Comparison of ENCODE assay signal across 13 cellular contexts in genomic region chr1:219422811-219423598, GRCh38.
A peak's percentile ranks its signal among the peaks of the same experiment; 100 is the strongest.
DNase-seq lines count a peak whose midpoint lies in the region; ATAC-seq and TF ChIP-seq lines count a peak whose summit lies in the region.
"Had no signal": no experiment of that assay in that cellular context is flagged by ENCODE, and none has a peak within 500 bp of the region (broad histone marks: within the 10 kb centered on the region; RNA-seq: fewer than 3 reads in every experiment).

No MANE protein-coding gene starts in this region.

- H3K9me3 Mint-ChIP-seq in WTC11, result no peaks in the 10 kb centered on the region
- H3K9me3 Mint-ChIP-seq: activated naive CD4-positive, alpha-beta T cell treated with anti-CD3 and anti-CD28 coated beads for 36 hours had no signal

- no peak overlapping the region for H3K27ac Mint-ChIP-seq in WTC11
- H3K27ac Mint-ChIP-seq: activated naive CD4-positive, alpha-beta T cell treated with anti-CD3 and anti-CD28 coated beads for 36 hours had no signal

- CTCF ChIA-PET in WTC11 (lab: Charles Lee), result no interaction called here

- no peaks in the 10 kb centered on the region for H3K4me1 Mint-ChIP-seq in WTC11

- H3K36me3 Mint-ChIP-seq in WTC11, result no peaks in the 10 kb centered on the region

- in situ Hi-C loops in astrocyte of the cerebellum (cut with HindIII; ENCODE audit: low sequenced_read_pairs), result no loop called here

- POLR2A ChIA-PET in WTC11 (lab: Charles Lee), result no interaction called here

- ATAC-seq in HG02798 (IDR thresholded peaks at IDR 0.05; ENCODE audit: poor library complexity, unreplicated experiment), result peak; percentile 60
- no peak for ATAC-seq in WTC11
- ATAC-seq: K562 had no signal

- H3K4me3 Mint-ChIP-seq in WTC11, result no peak overlapping the region
- H3K4me3 Mint-ChIP-seq: activated naive CD4-positive, alpha-beta T cell treated with anti-CD3 and anti-CD28 coated beads for 36 hours had no signal

- DNase-seq in stimulated activated CD4-positive, alpha-beta T cell treated with anti-CD3 and anti-CD28 coated beads, Interleukin-15, amount 100 ng/mL, for 24 hours, result peak; percentile 10
- no peak for DNase-seq in stimulated activated CD4-positive, alpha-beta T cell treated with anti-CD3 and anti-CD28 coated beads, Interleukin-12 subunit alpha, Interleukin-12 subunit beta, amount 100 ng/mL, for 4 hours
- peak; percentile 44 for DNase-seq in astrocyte of the cerebellum (ENCODE audit: low read depth)
- DNase-seq in WTC11 (ENCODE audit: low spot score), result no peak
- no peak for DNase-seq in stimulated activated CD4-positive, alpha-beta T cell treated with anti-CD3 and anti-CD28 coated beads, Interleukin-2, amount 100 ng/mL, for 48 hours
- no peak for DNase-seq in NCI-H2171 (lab: John Stamatoyannopoulos, UW)
- no peak for DNase-seq in cortex of kidney (lab: John Stamatoyannopoulos, UW)
- DNase-seq: activated naive CD4-positive, alpha-beta T cell treated with anti-CD3 and anti-CD28 coated beads for 36 hours; GDM1; NCI-H2081 treated with DMSO at 0.1 percent for 48 hours; small intestine had no signal

- TF ChIP-seq CTCF in astrocyte of the cerebellum (IDR thresholded peaks at IDR 0.05; ENCODE audit: low read depth, low read length, missing control alignments), result no peak
- no peak for TF ChIP-seq CTCF in WTC11 (IDR thresholded peaks at IDR 0.05)

- H3K27me3 Mint-ChIP-seq in WTC11 (ENCODE audit: low read depth), result no peaks in the 10 kb centered on the region

- no peak overlapping the region for H3K4me3 ChIP-seq in astrocyte of the cerebellum (ENCODE audit: low read depth, low read length)
- H3K4me3 ChIP-seq: K562 had no signal

TF ChIP-seq in WTC11, 78 proteins besides CTCF, POLR2A, EP300 and RAD21:
- no peak for TF ChIP-seq USF1 (CRISPR knock-in tag; IDR thresholded peaks at IDR 0.05)
- no peak for TF ChIP-seq FOXP1 (CRISPR knock-in tag; IDR thresholded peaks at IDR 0.05; ENCODE audit: borderline replicate concordance)
- TF ChIP-seq GABPB1 (CRISPR knock-in tag; IDR thresholded peaks at IDR 0.05), result no peak
- no peak for TF ChIP-seq USF2 (CRISPR knock-in tag; IDR thresholded peaks at IDR 0.05)
- TF ChIP-seq ZNF512 (CRISPR knock-in tag; IDR thresholded peaks at IDR 0.05; ENCODE audit: borderline replicate concordance), result no peak
- no peak for TF ChIP-seq NR2C2 (CRISPR knock-in tag; IDR thresholded peaks at IDR 0.05)
- no peak for TF ChIP-seq ZNF232 (CRISPR knock-in tag; IDR thresholded peaks at IDR 0.05)
- no peak for TF ChIP-seq MXD4 (CRISPR knock-in tag; IDR thresholded peaks at IDR 0.05; ENCODE audit: borderline replicate concordance)
- no peak for TF ChIP-seq HMGXB4 (CRISPR knock-in tag; IDR thresholded peaks at IDR 0.05)

Comparison
In these comparisons a context has a peak if more than half of its experiments do, and no peak if none do; other contexts are left out.
1. DNase-seq: peak in stimulated activated CD4-positive, alpha-beta T cell treated with anti-CD3 and anti-CD28 coated beads, Interleukin-15, amount 100 ng/mL, for 24 hours (single experiment) and astrocyte of the cerebellum (single experiment); none in stimulated activated CD4-positive, alpha-beta T cell treated with anti-CD3 and anti-CD28 coated beads, Interleukin-12 subunit alpha, Interleukin-12 subunit beta, amount 100 ng/mL, for 4 hours (single experiment), WTC11 (single experiment), stimulated activated CD4-positive, alpha-beta T cell treated with anti-CD3 and anti-CD28 coated beads, Interleukin-2, amount 100 ng/mL, for 48 hours (0 of 2), NCI-H2171 (single experiment) and cortex of kidney (single experiment).